Comparison of ENCODE assay signal across 8 cellular contexts in genomic region chr4:182144621-182145359, GRCh38.
DNase-seq lines count a peak whose midpoint lies in the region; ATAC-seq and TF ChIP-seq lines count a peak whose summit lies in the region.

No MANE protein-coding gene starts in this region.

- no peaks in the 10 kb centered on the region for H3K27me3 ChIP-seq in CD8-positive, alpha-beta T cell (ENCODE audit: insufficient read depth, low read length)
- peaks cover 0 to 47% (median 39%) of the 10 kb centered on the region in 3 donors for H3K27me3 ChIP-seq in sigmoid colon

- no peaks in the 10 kb centered on the region for H3K9me3 ChIP-seq in CD8-positive, alpha-beta T cell (ENCODE audit: low read length)
- H3K9me3 ChIP-seq in sigmoid colon = no peaks in the 10 kb centered on the region

- no peak overlapping the region for H3K27ac Mint-ChIP-seq in CD8-positive, alpha-beta T cell
- H3K27ac Mint-ChIP-seq in T-cell (no peak overlapping the region), glutamatergic neuron (ENCODE audit: unreplicated experiment) (peak overlapping the region; percentile 68)

- CTCF ChIA-PET in CD8-positive, alpha-beta T cell (lab: Charles Lee) = no interaction called here
- CTCF ChIA-PET in T-cell (lab: Charles Lee) = no interaction called here

- H3K9me3 Mint-ChIP-seq in CD8-positive, alpha-beta T cell = no peaks in the 10 kb centered on the region
- H3K9me3 Mint-ChIP-seq in T-cell (no peaks in the 10 kb centered on the region), glutamatergic neuron (ENCODE audit: unreplicated experiment) (peaks cover 15% of the 10 kb centered on the region)

- H3K27ac ChIP-seq in CD8-positive, alpha-beta T cell (ENCODE audit: low read depth, low read length) = no peak overlapping the region
- H3K27ac ChIP-seq in sigmoid colon = peak overlapping the region; percentile 60 to 73 (median 65)

- intact Hi-C loops in CD8-positive, alpha-beta T cell (cut with DNase I, micrococcal nuclease) = no loop called here
- intact Hi-C loops in sigmoid colon (cut with DNase I) = loop anchor here (2.0 to 10.0 kb wide), 4 partner anchors 60 to 773 kb away; partner anchors contain the start of gene DCTD

- TF ChIP-seq CTCF in CD8-positive, alpha-beta T cell (IDR thresholded peaks at IDR 0.05) = no peak
- no peak for TF ChIP-seq CTCF in glutamatergic neuron (IDR thresholded peaks at IDR 0.05; ENCODE audit: partially characterized antibody, unreplicated experiment)
- no peak for TF ChIP-seq CTCF in sigmoid colon (IDR thresholded peaks at IDR 0.05)

- peak overlapping the region; percentile 53 for H3K4me3 Mint-ChIP-seq in CD8-positive, alpha-beta T cell
- H3K4me3 Mint-ChIP-seq in T-cell (peak overlapping the region; percentile 39 to 59 (median 43)), glutamatergic neuron (ENCODE audit: unreplicated experiment) (peak overlapping the region; percentile 95)

- ATAC-seq in CD8-positive, alpha-beta T cell = no peak
- ATAC-seq in GM21390 (IDR thresholded peaks at IDR 0.05; ENCODE audit: unreplicated experiment) (peak; percentile 52), T-cell (replicated peaks in 1 of 4) (no peak), HG03280 (IDR thresholded peaks at IDR 0.05; ENCODE audit: unreplicated experiment) (no peak), GM21717 (IDR thresholded peaks at IDR 0.05; ENCODE audit: unreplicated experiment) (no peak)

- H3K36me3 ChIP-seq in CD8-positive, alpha-beta T cell (ENCODE audit: insufficient read depth, low read length) = no peaks in the 10 kb centered on the region
- no peaks in the 10 kb centered on the region for H3K36me3 ChIP-seq in sigmoid colon

- H3K4me1 Mint-ChIP-seq in CD8-positive, alpha-beta T cell (ENCODE audit: low read depth) = peaks cover 16% of the 10 kb centered on the region
- H3K4me1 Mint-ChIP-seq in T-cell = peaks cover 11 to 21% (median 18%) of the 10 kb centered on the region in 3 donors
- H3K4me1 Mint-ChIP-seq in glutamatergic neuron (ENCODE audit: low read depth, unreplicated experiment) = peaks cover 16% of the 10 kb centered on the region

- no peak for TF ChIP-seq POLR2A in sigmoid colon (IDR thresholded peaks at IDR 0.05)

- POLR2A ChIA-PET in CD8-positive, alpha-beta T cell (lab: Charles Lee) = no interaction called here
- POLR2A ChIA-PET in T-cell (lab: Charles Lee) = no interaction called here

- TF ChIP-seq EP300 in sigmoid colon (IDR thresholded peaks at IDR 0.05) = no peak

- H3K36me3 Mint-ChIP-seq in CD8-positive, alpha-beta T cell = no peaks in the 10 kb centered on the region
- H3K36me3 Mint-ChIP-seq in T-cell (no peaks in the 10 kb centered on the region), glutamatergic neuron (ENCODE audit: unreplicated experiment) (peaks cover 4% of the 10 kb centered on the region)

- H3K27me3 Mint-ChIP-seq in CD8-positive, alpha-beta T cell (ENCODE audit: low read depth) = peaks cover 62% of the 10 kb centered on the region
- H3K27me3 Mint-ChIP-seq in T-cell (peaks cover 51 to 53% of the 10 kb centered on the region in 2 donors), glutamatergic neuron (ENCODE audit: unreplicated experiment) (peaks cover 21% of the 10 kb centered on the region)

- 1 to 2% methylated on average over 95 of the region's 95 CpGs for WGBS in sigmoid colon, 2 donors

- H3K4me3 ChIP-seq in CD8-positive, alpha-beta T cell (ENCODE audit: low read depth, low read length) = no peak overlapping the region
- H3K4me3 ChIP-seq in sigmoid colon = peak overlapping the region; percentile 59 to 84 (median 78)

- DNase-seq in CD8-positive, alpha-beta T cell = no peak
- DNase-seq in T-cell = no peak
- peak; percentile 53 for DNase-seq in glutamatergic neuron
- no peak for DNase-seq in sigmoid colon
- DNase-seq in activated gamma-delta T cell (lab: John Stamatoyannopoulos, UW) = no peak

- no peaks in the 10 kb centered on the region for H3K4me1 ChIP-seq in CD8-positive, alpha-beta T cell (ENCODE audit: insufficient read depth, low read length)
- H3K4me1 ChIP-seq in sigmoid colon = peaks cover 2 to 23% (median 21%) of the 10 kb centered on the region in 4 donors

Comparison
In these comparisons a context has a peak if more than half of its experiments do, and no peak if none do; other contexts are left out.
1. H3K4me3 Mint-ChIP-seq: peak in every context shown above with its lines; median percentile 95 in glutamatergic neuron; 53 in CD8-positive, alpha-beta T cell; 43 in T-cell.